Comparison of ENCODE assay signal across 27 cellular contexts in the genomic region with DNA sequence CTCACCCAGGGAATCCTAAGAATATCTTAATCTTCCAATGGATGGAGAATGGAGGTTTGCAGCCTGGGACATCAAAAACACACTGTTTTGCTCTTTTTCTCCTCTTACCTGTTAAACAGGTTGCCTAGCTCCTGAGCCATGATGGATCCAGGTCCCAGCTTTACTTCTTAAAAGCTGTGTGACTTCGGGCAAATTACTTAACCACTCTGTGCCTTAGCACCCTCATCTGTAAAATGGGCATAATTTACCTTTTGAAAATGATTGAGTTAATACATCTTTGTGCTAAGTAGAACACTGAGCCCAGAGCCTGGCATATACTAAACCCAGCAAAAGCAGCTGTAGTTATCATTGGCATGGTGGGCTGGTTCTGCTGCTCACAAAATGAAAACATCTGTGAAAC.
"Had no signal": no experiment of that assay in that cellular context is flagged by ENCODE, and none has a peak within 500 bp of the region (broad histone marks: within the 10 kb centered on the region; RNA-seq: fewer than 3 reads in every experiment).

No MANE protein-coding gene starts in this region.

- H3K4me1 ChIP-seq: parathyroid adenoma, prostate gland had no signal

- H2AFZ ChIP-seq: parathyroid adenoma had no signal

- H3K27ac ChIP-seq: epithelial cell of prostate, esophagus squamous epithelium, parathyroid adenoma, prostate gland, sigmoid colon, suprapubic skin, thyroid gland had no signal

- H3K4me3 ChIP-seq: esophagus squamous epithelium, lung, prostate gland, sigmoid colon, skin epidermis, suprapubic skin, thyroid gland had no signal

- H3K27me3 Mint-ChIP-seq: dendritic cell treated with granulocyte-macrophage colony-stimulating factor and Interleukin-4, amounts not matched to agents 40 ng/mL and 50 ng/mL, for 4 days; effector memory CD8-positive, alpha-beta T cell; naive thymus-derived CD4-positive, alpha-beta T cell; type B pancreatic cell had no signal

- H3K27me3 ChIP-seq: esophagus squamous epithelium, sigmoid colon, suprapubic skin, thyroid gland had no signal

- H3K4me3 Mint-ChIP-seq: dendritic cell treated with granulocyte-macrophage colony-stimulating factor and Interleukin-4, amounts not matched to agents 40 ng/mL and 50 ng/mL, for 4 days; effector memory CD8-positive, alpha-beta T cell; immature natural killer cell; naive thymus-derived CD4-positive, alpha-beta T cell; nephron progenitor cell; type B pancreatic cell had no signal

- H3K9ac ChIP-seq: parathyroid adenoma had no signal

- H3K27ac Mint-ChIP-seq: dendritic cell treated with granulocyte-macrophage colony-stimulating factor and Interleukin-4, amounts not matched to agents 40 ng/mL and 50 ng/mL, for 4 days; effector memory CD8-positive, alpha-beta T cell; immature natural killer cell; type B pancreatic cell had no signal

- H3K9me3 Mint-ChIP-seq: immature natural killer cell had no signal

- H3K9me3 ChIP-seq: prostate gland, suprapubic skin, thyroid gland had no signal

- DNase-seq: cerebellar nuclear complex; effector memory CD8-positive, alpha-beta T cell; esophagus squamous epithelium; foreskin melanocyte; glutamatergic neuron; immature natural killer cell; left ventricle myocardium superior; mesendoderm; naive thymus-derived CD4-positive, alpha-beta T cell; nephron progenitor cell; retina; sigmoid colon; stimulated activated CD4-positive, alpha-beta T cell treated with anti-CD3 and anti-CD28 coated beads, Interleukin-2, amount 100 ng/mL, for 24 hours; stimulated activated CD4-positive, alpha-beta T cell treated with anti-CD3 and anti-CD28 coated beads, Interleukin-4, amount 100 ng/mL, for 4 hours; stimulated activated naive CD4-positive, alpha-beta T cell treated with Interleukin-2 at 50 U/mL for 16 hours; thyroid gland had no signal

- ATAC-seq: effector memory CD8-positive, alpha-beta T cell; naive thymus-derived CD4-positive, alpha-beta T cell had no signal

- FAIRE-seq: colon, keratinocyte, urothelium cell line had no signal

- H3K36me3 ChIP-seq: esophagus squamous epithelium, prostate gland, sigmoid colon, suprapubic skin, thyroid gland had no signal
